Comparison of ENCODE assay signal across 20 cellular contexts in genomic region chr7:101989101-101989500, GRCh38.
DNase-seq lines count a peak whose midpoint lies in the region; ATAC-seq and TF ChIP-seq lines count a peak whose summit lies in the region.
"Had no signal": no experiment of that assay in that cellular context is flagged by ENCODE, and none has a peak within 500 bp of the region (broad histone marks: within the 10 kb centered on the region; RNA-seq: fewer than 3 reads in every experiment).

No MANE protein-coding gene starts in this region.

- H3K4me2 ChIP-seq in OCI-LY3 (ENCODE audit: low read length) (peak overlapping the region; percentile 72), mesenchymal stem cell (ENCODE audit: low read length, poor library complexity, severe bottlenecking) (no peak overlapping the region)

- peaks cover 7% of the 10 kb centered on the region for H3K4me1 ChIP-seq in right cardiac atrium (ENCODE audit: control insufficient read depth, insufficient read depth, low read length)
- peaks cover 0 to 30% of the 10 kb centered on the region in 2 donors for H3K4me1 ChIP-seq in right atrium auricular region
- peaks cover 84% of the 10 kb centered on the region for H3K4me1 ChIP-seq in OCI-LY3 (ENCODE audit: low read length)
- peaks cover 6% of the 10 kb centered on the region for H3K4me1 ChIP-seq in mesenchymal stem cell (ENCODE audit: control insufficient read depth, insufficient read depth, low read depth, low read length)

- DNase-seq in right cardiac atrium, result no peak
- no peak for DNase-seq in right atrium auricular region (ENCODE audit: low spot score)
- DNase-seq in mesenchymal stem cell, result no peak
- no peak for DNase-seq in NCI-H2029 (lab: John Stamatoyannopoulos, UW)
- no peak for DNase-seq in NK-92 treated with Interleukin-12 subunit alpha and Interleukin-12 subunit beta, amount 100 ng/mL, for 24 hours (lab: John Stamatoyannopoulos, UW)
- DNase-seq in NCI-H2196 treated with DMSO at 0.1 percent for 48 hours (lab: John Stamatoyannopoulos, UW; ENCODE audit: unreplicated experiment), result no peak
- DNase-seq: 8988T, DMS 273 treated with DMSO at 0.1 percent for 48 hours, KBM-7, MV-4-11, NCI-H1105 treated with DMSO at 0.1 percent for 48 hours, NCI-H1694, NCI-H446 treated with DMSO at 0.1 percent for 48 hours, SIG-M5, T-cell had no signal

- peaks cover 19% of the 10 kb centered on the region; the same call in 1 of the 2 replicates for H4K20me1 ChIP-seq in OCI-LY3 (ENCODE audit: insufficient read depth, low read length)

- no peaks in the 10 kb centered on the region for H3K36me3 ChIP-seq in right atrium auricular region
- H3K36me3 ChIP-seq in OCI-LY3 (replicated peaks; ENCODE audit: low read depth, low read length), result peaks cover 7% of the 10 kb centered on the region
- peaks cover 0 to 17% of the 10 kb centered on the region in 2 experiments for H3K36me3 ChIP-seq in mesenchymal stem cell (ENCODE audit: control insufficient read depth in 1 of 2, insufficient read depth in 2 of 2, low read depth in 1 of 2, low read length in 2 of 2)

- intact Hi-C loops in right cardiac atrium (cut with DNase I), result no loop called here

- H3K9me3 ChIP-seq in right cardiac atrium (ENCODE audit: control insufficient read depth, low read length) (no peaks in the 10 kb centered on the region), right atrium auricular region (no peaks in the 10 kb centered on the region), OCI-LY3 (ENCODE audit: insufficient read depth, low read length) (peaks cover 11% of the 10 kb centered on the region; the same call in 1 of the 2 replicates), mesenchymal stem cell (ENCODE audit: control insufficient read depth, low read length) (no peaks in the 10 kb centered on the region)

- H3K27ac ChIP-seq in right cardiac atrium (ENCODE audit: low read length), result no peak overlapping the region
- no peak overlapping the region for H3K27ac ChIP-seq in right atrium auricular region
- H3K27ac ChIP-seq in OCI-LY3 (ENCODE audit: low read length), result peak overlapping the region; percentile 84
- no peak overlapping the region for H3K27ac ChIP-seq in mesenchymal stem cell (ENCODE audit: low read length, poor library complexity, severe bottlenecking)
- H3K27ac ChIP-seq: HL-60 had no signal

- no peak overlapping the region for H3K23ac ChIP-seq in mesenchymal stem cell (ENCODE audit: low read length in 2 of 2)

- H4K91ac ChIP-seq in mesenchymal stem cell (ENCODE audit: low read length), result no peak overlapping the region

- H3K18ac ChIP-seq in mesenchymal stem cell (ENCODE audit: low read depth in 1 of 2, low read length in 2 of 2), result no peak overlapping the region

- no peak overlapping the region for H2BK12ac ChIP-seq in mesenchymal stem cell (ENCODE audit: low read length in 2 of 2)

- H3K9ac ChIP-seq in OCI-LY3 (ENCODE audit: low read length) (peak overlapping the region; percentile 14; the same call in 1 of the 2 replicates), mesenchymal stem cell (ENCODE audit: low read length) (no peak overlapping the region)

- WGBS in right cardiac atrium, result 71% methylated on average over 20 of the region's 20 CpGs
- WGBS in mesenchymal stem cell, result 97% methylated on average over 20 of the region's 20 CpGs

- H2BK120ac ChIP-seq in mesenchymal stem cell (ENCODE audit: low read depth, low read length), result no peak overlapping the region

- H3K27me3 ChIP-seq in right cardiac atrium (ENCODE audit: control insufficient read depth, insufficient read depth) (no peaks in the 10 kb centered on the region), right atrium auricular region (no peaks in the 10 kb centered on the region), OCI-LY3 (ENCODE audit: low read depth, low read length) (no peaks in the 10 kb centered on the region), mesenchymal stem cell (ENCODE audit: control insufficient read depth in 1 of 2, insufficient read depth in 1 of 2, low read length in 2 of 2) (no peaks in the 10 kb centered on the region)

- H2BK5ac ChIP-seq in mesenchymal stem cell (ENCODE audit: low read depth, low read length, poor library complexity, severe bottlenecking), result no peak overlapping the region

- H3K79me1 ChIP-seq in mesenchymal stem cell (replicated peaks; ENCODE audit: low read length, poor library complexity, severe bottlenecking), result peaks cover 53% of the 10 kb centered on the region

- peak overlapping the region; percentile 14 for H4K8ac ChIP-seq in mesenchymal stem cell (ENCODE audit: low read length)

- H2AFZ ChIP-seq in OCI-LY3 (ENCODE audit: low read depth, low read length) (no peak overlapping the region), mesenchymal stem cell (ENCODE audit: low read depth, low read length) (no peak overlapping the region)

- H3K4me3 ChIP-seq in right cardiac atrium (ENCODE audit: low read length), result no peak overlapping the region
- H3K4me3 ChIP-seq in right atrium auricular region, result no peak overlapping the region
- H3K4me3 ChIP-seq in OCI-LY3 (ENCODE audit: low read length), result peak overlapping the region; percentile 23
- no peak overlapping the region for H3K4me3 ChIP-seq in mesenchymal stem cell (ENCODE audit: insufficient read depth in 1 of 2, low read depth in 1 of 2, low read length in 2 of 2)

- peaks cover 10% of the 10 kb centered on the region; the same call in 1 of the 2 replicates for H3K79me2 ChIP-seq in OCI-LY3 (ENCODE audit: low read length)

- H2AK5ac ChIP-seq in mesenchymal stem cell (ENCODE audit: low read length, severe bottlenecking), result no peak overlapping the region

- H2BK15ac ChIP-seq in mesenchymal stem cell (ENCODE audit: low read depth, poor library complexity, severe bottlenecking), result no peak overlapping the region

- H3K14ac ChIP-seq in mesenchymal stem cell (ENCODE audit: low read length in 2 of 2), result no peak overlapping the region

- peak; percentile 8 to 23 for ATAC-seq in right cardiac atrium
- no peak for ATAC-seq in GM19035 (IDR thresholded peaks at IDR 0.05; ENCODE audit: unreplicated experiment)
- ATAC-seq: HepG2, SK-N-SH treated with all-trans-retinoic acid at 6 μM for 48 hours, T-cell had no signal

- no peak overlapping the region for H3K4ac ChIP-seq in mesenchymal stem cell (ENCODE audit: low read depth in 1 of 2, low read length in 2 of 2)

- TF ChIP-seq CTCF in right atrium auricular region (IDR thresholded peaks at IDR 0.05) (no peak), OCI-LY3 (IDR thresholded peaks at IDR 0.05; ENCODE audit: low read depth, low read length) (peak; percentile 29)
